ENCODE assay signal across 15 cellular contexts in the genomic region with DNA sequence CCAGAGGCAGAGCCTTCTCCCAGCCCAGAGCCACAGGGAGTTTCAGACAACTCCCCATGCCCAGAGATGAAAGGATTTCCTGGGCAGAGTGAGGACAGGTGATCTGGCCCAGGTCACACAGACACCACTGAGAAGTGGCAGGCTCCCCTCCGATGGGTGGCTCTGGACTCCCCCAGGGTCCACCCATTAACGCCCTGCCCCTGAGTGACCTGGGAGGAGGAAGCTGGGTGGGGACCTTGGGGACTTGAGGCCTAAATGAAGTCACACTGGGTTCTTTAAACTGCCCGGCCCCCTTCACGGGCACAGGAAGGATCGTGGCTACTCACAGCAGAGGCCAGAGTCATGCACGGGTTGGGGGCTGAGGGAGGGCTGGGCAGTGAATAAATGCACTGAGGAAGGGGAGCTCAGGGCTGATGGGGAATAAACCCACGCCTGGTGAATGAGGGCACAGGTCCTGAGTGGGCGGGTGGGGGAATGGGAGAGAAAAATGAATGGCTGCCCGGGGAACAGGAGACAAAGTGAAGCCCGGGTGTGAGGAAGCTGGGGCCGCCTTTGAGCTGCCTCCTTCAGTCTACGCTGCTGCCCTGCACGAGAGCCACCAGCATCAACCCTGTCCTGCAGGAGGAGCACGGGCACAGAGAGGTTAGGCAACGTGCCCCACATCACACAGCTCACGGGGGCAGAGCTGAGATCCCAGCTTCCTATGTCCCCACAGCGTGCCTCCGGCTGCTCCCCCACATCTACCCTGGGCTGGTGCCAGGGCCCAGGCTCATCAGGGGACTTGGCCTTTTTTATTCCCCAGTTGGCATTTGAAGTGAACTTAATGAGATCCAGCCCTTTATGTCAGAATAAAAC.
DNase-seq lines count a peak whose midpoint lies in the region; TF ChIP-seq lines count a peak whose summit lies in the region.
"Had no signal": no experiment of that assay in that cellular context is flagged by ENCODE, and none has a peak within 500 bp of the region (broad histone marks: within the 10 kb centered on the region; RNA-seq: fewer than 3 reads in every experiment).

No MANE protein-coding gene starts in this region.

- H3K4me1 ChIP-seq in BLaER1 (peaks cover 97% of the 10 kb centered on the region), neuronal stem cell (ENCODE audit: control insufficient read depth in 2 of 2, insufficient read depth in 1 of 2, low read depth in 1 of 2, low read length in 2 of 2) (peaks cover 0 to 3% of the 10 kb centered on the region in 2 donors)

- no peak overlapping the region for H3K4ac ChIP-seq in neuronal stem cell (ENCODE audit: low read length)

- H3K27me3 Mint-ChIP-seq in Calu3 (ENCODE audit: unreplicated experiment) = peaks cover 100% of the 10 kb centered on the region

- H2BK12ac ChIP-seq in neuronal stem cell (ENCODE audit: low read length) = peak overlapping the region; percentile 68

- H2BK15ac ChIP-seq in neuronal stem cell (ENCODE audit: low read length) = peak overlapping the region; percentile 19

- no peak overlapping the region for H2BK5ac ChIP-seq in neuronal stem cell (ENCODE audit: low read length)

- H4K8ac ChIP-seq in neuronal stem cell (ENCODE audit: low read depth, low read length) = no peak overlapping the region

- H3K4me2 ChIP-seq in BLaER1 = peak overlapping the region; percentile 82
- H3K4me2 ChIP-seq in neuronal stem cell (ENCODE audit: insufficient read depth, low read length, poor library complexity, severe bottlenecking) = no peak overlapping the region

- H4K20me1 ChIP-seq in BLaER1 = no peaks in the 10 kb centered on the region

- TF ChIP-seq CTCF in coronary artery (IDR thresholded peaks at IDR 0.05) = no peak
- TF ChIP-seq CTCF in Calu3 (IDR thresholded peaks at IDR 0.05; ENCODE audit: unreplicated experiment) = no peak

- BruUV-seq in Calu3 (replicated peaks; lab: Mats Ljungman, UMichigan) = no TSS peak

- no peaks in the 10 kb centered on the region for H3K9me3 ChIP-seq in BLaER1
- H3K9me3 ChIP-seq in neuronal stem cell (replicated peaks in 1 of 2; ENCODE audit: control insufficient read depth in 2 of 2, insufficient read depth in 1 of 2, low read depth in 1 of 2, low read length in 2 of 2) = peaks cover 0 to 4% of the 10 kb centered on the region in 2 donors

- H3K4me3 Mint-ChIP-seq in Calu3 (ENCODE audit: low read depth, unreplicated experiment) = no peak overlapping the region
- H3K4me3 Mint-ChIP-seq: CD4-positive, alpha-beta memory T cell had no signal

- no peaks in the 10 kb centered on the region for H3K36me3 Mint-ChIP-seq in Calu3 (ENCODE audit: insufficient read depth, unreplicated experiment)
- H3K36me3 Mint-ChIP-seq: CD4-positive, alpha-beta memory T cell had no signal

- H3K36me3 ChIP-seq in BLaER1 (no peaks in the 10 kb centered on the region), H7 (replicated peaks; ENCODE audit: control insufficient read depth, insufficient read depth, low read length) (no peaks in the 10 kb centered on the region), neuronal stem cell (replicated peaks in 1 of 2; ENCODE audit: control insufficient read depth in 2 of 2, insufficient read depth in 2 of 2, low read length in 2 of 2) (no peaks in the 10 kb centered on the region)

- H3K79me1 ChIP-seq in neuronal stem cell (ENCODE audit: low read depth, low read length) = no peaks in the 10 kb centered on the region

- H3K9ac ChIP-seq in BLaER1 (no peak overlapping the region), neuronal stem cell (ENCODE audit: low read depth, low read length, poor library complexity) (peak overlapping the region; percentile 27)

- no peak overlapping the region for H2AFZ ChIP-seq in neuronal stem cell (ENCODE audit: low read length)

- WGBS in neuronal stem cell (ENCODE audit: extremely low coverage in 2 of 2, insufficient read length in 2 of 2, insufficient replicate concordance in 1 of 2), 2 donors = no CpG with 5 or more reads among the region's 18 CpGs

- no peaks in the 10 kb centered on the region for H3K4me1 Mint-ChIP-seq in Calu3 (ENCODE audit: low read depth, unreplicated experiment)
- H3K4me1 Mint-ChIP-seq: CD4-positive, alpha-beta memory T cell had no signal

- no peak overlapping the region for H4K91ac ChIP-seq in neuronal stem cell (ENCODE audit: low read depth, low read length, poor library complexity)

- no peak overlapping the region for H3K14ac ChIP-seq in neuronal stem cell (ENCODE audit: low read length)

- no peak overlapping the region for H2BK120ac ChIP-seq in neuronal stem cell (ENCODE audit: low read depth, low read length)

- no peak overlapping the region for H3K18ac ChIP-seq in neuronal stem cell (ENCODE audit: low read length)

- H3K4me3 ChIP-seq in BLaER1 (no peak overlapping the region), H7 (ENCODE audit: insufficient read depth, low read depth, low read length) (no peak overlapping the region), coronary artery (no peak overlapping the region), neuronal stem cell (ENCODE audit: low read length in 2 of 2) (no peak overlapping the region)

- H3K27me3 ChIP-seq in BLaER1 (no peaks in the 10 kb centered on the region), H7 (ENCODE audit: control insufficient read depth, insufficient read depth, low read length) (no peaks in the 10 kb centered on the region; the same call in 1 of the 2 replicates), neuronal stem cell (ENCODE audit: control insufficient read depth in 3 of 3, insufficient read depth in 3 of 3, low read depth in 1 of 3, low read length in 3 of 3) (no peaks in the 10 kb centered on the region)

- H3K27ac ChIP-seq in BLaER1 (no peak overlapping the region; the same call in 1 of the 2 replicates), coronary artery (no peak overlapping the region), neuronal stem cell (replicated peaks; ENCODE audit: low read length) (no peak overlapping the region)

- no peaks in the 10 kb centered on the region for H3K9me3 Mint-ChIP-seq in Calu3 (ENCODE audit: low read depth, unreplicated experiment)

- CTCF ChIA-PET in Calu3 (lab: Charles Lee) = no interaction called here

- intact Hi-C loops in Calu3 (cut with micrococcal nuclease; ENCODE audit: unreplicated experiment) = no loop called here

- peak overlapping the region; percentile 86 for H2AK5ac ChIP-seq in neuronal stem cell (ENCODE audit: low read depth, low read length)

- no peak overlapping the region for H3K27ac Mint-ChIP-seq in Calu3 (ENCODE audit: unreplicated experiment)
- H3K27ac Mint-ChIP-seq: CD4-positive, alpha-beta memory T cell had no signal

- no peak overlapping the region for H3K23ac ChIP-seq in neuronal stem cell (ENCODE audit: low read depth, low read length, poor library complexity)

- DNase-seq in H7 (peak; percentile 17), coronary artery (ENCODE audit: low spot score) (peak; percentile 53), neuronal stem cell (ENCODE audit: low spot score) (no peak), NCI-H446 treated with DMSO at 0.1 percent for 48 hours (lab: John Stamatoyannopoulos, UW) (no peak), Calu3 (no peak), DMS153 (lab: John Stamatoyannopoulos, UW) (no peak)
- DNase-seq: CD4-positive, alpha-beta memory T cell; DMS79 treated with DMSO at 0.1 percent for 48 hours; KBM-7; MV-4-11; NCI-H1436; NCI-H2029; NCI-H446; NCI-H774 had no signal

Comparison
In these comparisons a context has a peak if more than half of its experiments do, and no peak if none do; other contexts are left out.
1. DNase-seq: peak in H7 (single experiment) and coronary artery (single experiment); none in neuronal stem cell (single experiment), NCI-H446 treated with DMSO at 0.1 percent for 48 hours (single experiment), Calu3 (single experiment) and DMS153 (single experiment).